Comparison of ENCODE assay signal across 30 cellular contexts in the genomic region with DNA sequence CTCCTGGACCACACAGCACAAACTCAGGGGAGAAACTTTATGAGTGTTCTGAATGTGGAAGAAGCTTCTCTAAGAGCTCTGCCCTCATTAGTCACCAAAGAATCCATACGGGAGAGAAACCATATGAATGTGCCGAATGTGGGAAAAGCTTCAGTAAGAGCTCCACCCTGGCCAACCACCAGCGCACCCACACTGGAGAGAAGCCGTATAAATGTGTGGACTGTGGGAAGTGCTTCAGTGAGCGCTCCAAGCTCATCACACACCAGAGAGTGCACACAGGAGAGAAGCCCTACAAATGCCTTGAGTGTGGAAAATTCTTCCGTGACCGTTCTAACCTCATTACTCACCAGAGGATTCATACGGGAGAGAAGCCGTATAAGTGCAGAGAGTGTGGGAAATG.
"Had no signal": no experiment of that assay in that cellular context is flagged by ENCODE, and none has a peak within 500 bp of the region (broad histone marks: within the 10 kb centered on the region; RNA-seq: fewer than 3 reads in every experiment).

No MANE protein-coding gene starts in this region.

- H3K27me3 Mint-ChIP-seq: activated CD4-positive, alpha-beta memory T cell treated with anti-CD3 and anti-CD28 coated beads for 36 hours; activated CD4-positive, alpha-beta T cell treated with anti-CD3 and anti-CD28 coated beads, Interleukin-2, amount 10 ng/mL, durations not matched to agents 24 days and 14 days; activated naive CD4-positive, alpha-beta T cell treated with anti-CD3 and anti-CD28 coated beads, Interleukin-2, amount 50 U/mL, for 24 hours; activated T-cell treated with anti-CD3 and anti-CD28 coated beads, Interleukin-2, amount 50 U/mL, for 24 hours; effector memory CD8-positive, alpha-beta T cell; naive thymus-derived CD4-positive, alpha-beta T cell; progenitor cell of endocrine pancreas; stimulated activated naive CD8-positive, alpha-beta T cell treated with anti-CD3 and anti-CD28 coated beads, Interleukin-15, Interleukin-2, amounts not matched to agents 100 ng/mL and 50 ng/mL, for 24 hours; T-helper 17 cell had no signal

- H3K4me3 Mint-ChIP-seq: activated CD4-positive, alpha-beta memory T cell treated with anti-CD3 and anti-CD28 coated beads for 36 hours; activated CD4-positive, alpha-beta T cell treated with anti-CD3 and anti-CD28 coated beads, Interleukin-2, amount 10 ng/mL, durations not matched to agents 24 days and 14 days; activated naive CD4-positive, alpha-beta T cell treated with anti-CD3 and anti-CD28 coated beads, Interleukin-2, amount 50 U/mL, for 24 hours; activated T-cell treated with anti-CD3 and anti-CD28 coated beads, Interleukin-2, amount 50 U/mL, for 24 hours; effector memory CD8-positive, alpha-beta T cell; mesothelial cell of epicardium; stimulated activated effector memory CD8-positive, alpha-beta T cell treated with anti-CD3 and anti-CD28 coated beads, Interleukin-12 subunit alpha, Interleukin-12 subunit beta, amount 100 ng/mL, for 72 hours; stimulated activated naive CD8-positive, alpha-beta T cell treated with anti-CD3 and anti-CD28 coated beads, Interleukin-15, Interleukin-2, amounts not matched to agents 100 ng/mL and 50 ng/mL, for 24 hours; T-helper 17 cell had no signal

- FAIRE-seq: astrocyte, frontal cortex, islet of Langerhans had no signal

- H3K27ac ChIP-seq: adrenal gland, brain microvascular endothelial cell, coronary artery, left lung, ovary, skin epidermis, thyroid gland, upper lobe of left lung had no signal

- H3K4me3 ChIP-seq: adrenal gland, coronary artery, left lung, ovary, skin epidermis, thyroid gland, upper lobe of left lung had no signal

- H3K4me1 ChIP-seq: adrenal gland, left lung, thyroid gland, upper lobe of left lung had no signal

- H3K27ac Mint-ChIP-seq: activated CD4-positive, alpha-beta memory T cell treated with anti-CD3 and anti-CD28 coated beads for 36 hours; activated CD4-positive, alpha-beta T cell treated with anti-CD3 and anti-CD28 coated beads, Interleukin-2, amount 10 ng/mL, durations not matched to agents 24 days and 14 days; activated naive CD4-positive, alpha-beta T cell treated with anti-CD3 and anti-CD28 coated beads, Interleukin-2, amount 50 U/mL, for 24 hours; activated T-cell treated with anti-CD3 and anti-CD28 coated beads, Interleukin-2, amount 50 U/mL, for 24 hours; effector memory CD8-positive, alpha-beta T cell; mesothelial cell of epicardium; naive thymus-derived CD4-positive, alpha-beta T cell; progenitor cell of endocrine pancreas; stimulated activated effector memory CD8-positive, alpha-beta T cell treated with anti-CD3 and anti-CD28 coated beads, Interleukin-12 subunit alpha, Interleukin-12 subunit beta, amount 100 ng/mL, for 72 hours; stimulated activated naive CD8-positive, alpha-beta T cell treated with anti-CD3 and anti-CD28 coated beads, Interleukin-15, Interleukin-2, amounts not matched to agents 100 ng/mL and 50 ng/mL, for 24 hours; T-helper 17 cell had no signal

- H3K4me1 Mint-ChIP-seq: activated CD4-positive, alpha-beta T cell treated with anti-CD3 and anti-CD28 coated beads, Interleukin-2, amount 10 ng/mL, durations not matched to agents 24 days and 14 days; activated naive CD4-positive, alpha-beta T cell treated with anti-CD3 and anti-CD28 coated beads, Interleukin-2, amount 50 U/mL, for 24 hours; mesothelial cell of epicardium; naive thymus-derived CD4-positive, alpha-beta T cell; stimulated activated effector memory CD8-positive, alpha-beta T cell treated with anti-CD3 and anti-CD28 coated beads, Interleukin-12 subunit alpha, Interleukin-12 subunit beta, amount 100 ng/mL, for 72 hours; T-helper 17 cell had no signal

- H3K9me3 ChIP-seq: thyroid gland had no signal

- DNase-seq: activated CD4-positive, alpha-beta memory T cell treated with anti-CD3 and anti-CD28 coated beads for 36 hours; activated CD4-positive, alpha-beta T cell treated with anti-CD3 and anti-CD28 coated beads, Interleukin-2, amount 10 ng/mL, durations not matched to agents 24 days and 14 days; activated CD4-positive, CD25-positive, alpha-beta regulatory T cell treated with anti-CD3 and anti-CD28 coated beads, Interleukin-2, amount 50 U/mL, for 72 hours; activated CD8-positive, alpha-beta memory T cell treated with anti-CD3 and anti-CD28 coated beads, Interleukin-2, amount 50 U/mL, for 4 hours; activated T-cell treated with anti-CD3 and anti-CD28 coated beads, Interleukin-2, amount 50 U/mL, for 24 hours; adrenal gland; brain microvascular endothelial cell; effector memory CD8-positive, alpha-beta T cell; left lung; naive thymus-derived CD4-positive, alpha-beta T cell; ovary; stimulated activated CD4-positive, alpha-beta T cell treated with anti-CD3 and anti-CD28 coated beads, Interleukin-12 subunit alpha, Interleukin-12 subunit beta, amount 100 ng/mL, for 4 hours; stimulated activated CD4-positive, alpha-beta T cell treated with anti-CD3 and anti-CD28 coated beads, Interleukin-4, amount 100 ng/mL, for 1 hour; substantia nigra; T-helper 17 cell; T1000; thyroid gland; upper lobe of left lung had no signal

- ATAC-seq: effector memory CD8-positive, alpha-beta T cell; esophagus mucosa; left lung; naive thymus-derived CD4-positive, alpha-beta T cell; sciatic nerve; stimulated activated effector memory CD8-positive, alpha-beta T cell treated with anti-CD3 and anti-CD28 coated beads, Interleukin-12 subunit alpha, Interleukin-12 subunit beta, amount 100 ng/mL, for 72 hours; T-helper 17 cell had no signal

- H3K27me3 ChIP-seq: adrenal gland, brain microvascular endothelial cell, left lung, ovary, thyroid gland, upper lobe of left lung had no signal
